ENCODE assay signal across 12 cellular contexts in genomic region chr10:18601321-18601720, GRCh38.
"Had no signal": no experiment of that assay in that cellular context is flagged by ENCODE, and none has a peak within 500 bp of the region (broad histone marks: within the 10 kb centered on the region; RNA-seq: fewer than 3 reads in every experiment).

No MANE protein-coding gene starts in this region.

- H3K9me3 Mint-ChIP-seq: activated naive CD4-positive, alpha-beta T cell treated with anti-CD3 and anti-CD28 coated beads for 36 hours; activated naive CD8-positive, alpha-beta T cell treated with anti-CD3 and anti-CD28 coated beads, Interleukin-2, amount 50 U/mL, for 24 hours; activated T-helper 17 cell treated with anti-CD3 and anti-CD28 coated beads, Interleukin-2, amount 50 U/mL, for 72 hours; stimulated activated naive B cell treated with anti-CD40 and anti-IgM and Interleukin-4, amounts not matched to agents 10 μg/mL and 1 μg/mL and 100 μg/mL, for 72 hours had no signal

- H3K27ac Mint-ChIP-seq: activated naive CD4-positive, alpha-beta T cell treated with anti-CD3 and anti-CD28 coated beads for 36 hours; activated naive CD8-positive, alpha-beta T cell treated with anti-CD3 and anti-CD28 coated beads, Interleukin-2, amount 50 U/mL, for 24 hours; activated T-helper 17 cell treated with anti-CD3 and anti-CD28 coated beads, Interleukin-2, amount 50 U/mL, for 72 hours; stimulated activated naive B cell treated with anti-CD40 and anti-IgM and Interleukin-4, amounts not matched to agents 10 μg/mL and 1 μg/mL and 100 μg/mL, for 72 hours had no signal

- ATAC-seq: activated naive CD8-positive, alpha-beta T cell treated with anti-CD3 and anti-CD28 coated beads, Interleukin-2, amount 50 U/mL, for 24 hours; activated T-helper 17 cell treated with anti-CD3 and anti-CD28 coated beads, Interleukin-2, amount 50 U/mL, for 72 hours; left lobe of liver; stimulated activated naive B cell treated with anti-CD40 and anti-IgM and Interleukin-4, amounts not matched to agents 10 μg/mL and 1 μg/mL and 100 μg/mL, for 72 hours had no signal

- H3K4me3 ChIP-seq: ascending aorta had no signal

- H3K27me3 Mint-ChIP-seq: activated naive CD8-positive, alpha-beta T cell treated with anti-CD3 and anti-CD28 coated beads, Interleukin-2, amount 50 U/mL, for 24 hours; activated T-helper 17 cell treated with anti-CD3 and anti-CD28 coated beads, Interleukin-2, amount 50 U/mL, for 72 hours; stimulated activated naive B cell treated with anti-CD40 and anti-IgM and Interleukin-4, amounts not matched to agents 10 μg/mL and 1 μg/mL and 100 μg/mL, for 72 hours had no signal

- H3K4me1 Mint-ChIP-seq: activated naive CD8-positive, alpha-beta T cell treated with anti-CD3 and anti-CD28 coated beads, Interleukin-2, amount 50 U/mL, for 24 hours; activated T-helper 17 cell treated with anti-CD3 and anti-CD28 coated beads, Interleukin-2, amount 50 U/mL, for 72 hours; stimulated activated naive B cell treated with anti-CD40 and anti-IgM and Interleukin-4, amounts not matched to agents 10 μg/mL and 1 μg/mL and 100 μg/mL, for 72 hours had no signal

- DNase-seq: activated CD4-positive, CD25-positive, alpha-beta regulatory T cell treated with anti-CD3 and anti-CD28 coated beads, Interleukin-2, amount 50 U/mL, for 72 hours; activated naive CD4-positive, alpha-beta T cell treated with anti-CD3 and anti-CD28 coated beads for 36 hours; activated naive CD8-positive, alpha-beta T cell treated with anti-CD3 and anti-CD28 coated beads, Interleukin-2, amount 50 U/mL, for 24 hours; activated T-cell treated with anti-CD3 and anti-CD28 coated beads for 4 hours; dermis blood vessel endothelial cell; hippocampal formation; retina; stimulated activated CD4-positive, alpha-beta T cell treated with anti-CD3 and anti-CD28 coated beads, Interleukin-2, amount 100 ng/mL, for 48 hours; stimulated activated naive B cell treated with anti-CD40 and anti-IgM and Interleukin-4, amounts not matched to agents 10 μg/mL and 1 μg/mL and 100 μg/mL, for 72 hours had no signal

- H3K4me3 Mint-ChIP-seq: activated naive CD4-positive, alpha-beta T cell treated with anti-CD3 and anti-CD28 coated beads for 36 hours; activated naive CD8-positive, alpha-beta T cell treated with anti-CD3 and anti-CD28 coated beads, Interleukin-2, amount 50 U/mL, for 24 hours; activated T-helper 17 cell treated with anti-CD3 and anti-CD28 coated beads, Interleukin-2, amount 50 U/mL, for 72 hours; stimulated activated naive B cell treated with anti-CD40 and anti-IgM and Interleukin-4, amounts not matched to agents 10 μg/mL and 1 μg/mL and 100 μg/mL, for 72 hours had no signal
